ENCODE assay signal across 7 cellular contexts in genomic region chr16:4404247-4404966, GRCh38. TPM values are rescaled to one million over a fixed set of nuclear protein-coding genes. Genes with fewer than 3 reads are reported as not detected.
DNase-seq lines count a peak whose midpoint lies in the region; ATAC-seq, FAIRE-seq and TF ChIP-seq lines count a peak whose summit lies in the region.

No MANE protein-coding gene starts in this region.

- no peaks in the 10 kb centered on the region for H3K9me3 Mint-ChIP-seq in activated T-cell treated with anti-CD3 and anti-CD28 coated beads, Interleukin-2, amount 50 U/mL, for 72 hours
- no peaks in the 10 kb centered on the region for H3K9me3 Mint-ChIP-seq in stimulated activated naive CD8-positive, alpha-beta T cell treated with anti-CD3 and anti-CD28 coated beads, Interleukin-15, amount 100 ng/mL, for 72 hours

- no peak overlapping the region for H3K4me2 ChIP-seq in hepatocyte

- H3K4me1 ChIP-seq in hepatocyte (ENCODE audit: insufficient read depth), result no peaks in the 10 kb centered on the region

- peak; percentile 46 to 48 for ATAC-seq in activated T-cell treated with anti-CD3 and anti-CD28 coated beads, Interleukin-2, amount 50 U/mL, for 72 hours (replicated peaks in 1 of 2)
- peak; percentile 54 for ATAC-seq in stimulated activated naive CD8-positive, alpha-beta T cell treated with anti-CD3 and anti-CD28 coated beads, Interleukin-15, amount 100 ng/mL, for 72 hours
- no peak for ATAC-seq in HG03175 (IDR thresholded peaks at IDR 0.05; ENCODE audit: unreplicated experiment)

- 68% methylated on average over 19 of the region's 20 CpGs for WGBS in hepatocyte (ENCODE audit: low lambda C conversion rate, missing lambda C conversion rate)

- H2AFZ ChIP-seq in hepatocyte, result no peak overlapping the region

- no peak overlapping the region for H3K27ac ChIP-seq in hepatocyte

- H3K4me3 Mint-ChIP-seq in activated T-cell treated with anti-CD3 and anti-CD28 coated beads, Interleukin-2, amount 50 U/mL, for 72 hours, result no peak overlapping the region
- no peak overlapping the region for H3K4me3 Mint-ChIP-seq in stimulated activated naive CD8-positive, alpha-beta T cell treated with anti-CD3 and anti-CD28 coated beads, Interleukin-15, amount 100 ng/mL, for 72 hours

- H3K4me3 ChIP-seq in LNCaP clone FGC (ENCODE audit: low read depth, low read length) (no peak overlapping the region), hepatocyte (no peak overlapping the region)

- H3K27ac Mint-ChIP-seq in activated T-cell treated with anti-CD3 and anti-CD28 coated beads, Interleukin-2, amount 50 U/mL, for 72 hours, result no peak overlapping the region
- H3K27ac Mint-ChIP-seq in stimulated activated naive CD8-positive, alpha-beta T cell treated with anti-CD3 and anti-CD28 coated beads, Interleukin-15, amount 100 ng/mL, for 72 hours, result peak overlapping the region in 1 of 2 donors; percentile 61

- no peaks in the 10 kb centered on the region for H3K27me3 Mint-ChIP-seq in activated T-cell treated with anti-CD3 and anti-CD28 coated beads, Interleukin-2, amount 50 U/mL, for 72 hours (ENCODE audit: low read depth)
- no peaks in the 10 kb centered on the region for H3K27me3 Mint-ChIP-seq in stimulated activated naive CD8-positive, alpha-beta T cell treated with anti-CD3 and anti-CD28 coated beads, Interleukin-15, amount 100 ng/mL, for 72 hours

- no peak for DNase-seq in LNCaP clone FGC (ENCODE audit: low read depth)
- peak; percentile 43 to 47 for DNase-seq in activated T-cell treated with anti-CD3 and anti-CD28 coated beads, Interleukin-2, amount 50 U/mL, for 72 hours
- DNase-seq in hepatocyte (ENCODE audit: low spot score), result peak; percentile 74
- DNase-seq in stimulated activated naive CD8-positive, alpha-beta T cell treated with anti-CD3 and anti-CD28 coated beads, Interleukin-15, amount 100 ng/mL, for 72 hours, result peak; percentile 38 to 41
- no peak for DNase-seq in NCI-H128 (lab: John Stamatoyannopoulos, UW; ENCODE audit: unreplicated experiment)

- H3K36me3 Mint-ChIP-seq in activated T-cell treated with anti-CD3 and anti-CD28 coated beads, Interleukin-2, amount 50 U/mL, for 72 hours (ENCODE audit: insufficient read depth in 2 of 2), result peaks cover 10 to 14% of the 10 kb centered on the region in 2 donors

- no peaks in the 10 kb centered on the region for H3K4me1 Mint-ChIP-seq in activated T-cell treated with anti-CD3 and anti-CD28 coated beads, Interleukin-2, amount 50 U/mL, for 72 hours (ENCODE audit: low read depth)
- H3K4me1 Mint-ChIP-seq in stimulated activated naive CD8-positive, alpha-beta T cell treated with anti-CD3 and anti-CD28 coated beads, Interleukin-15, amount 100 ng/mL, for 72 hours, result peaks cover 29% of the 10 kb centered on the region

- TF ChIP-seq CTCF in LNCaP clone FGC (IDR thresholded peaks at IDR 0.05; ENCODE audit: control insufficient read depth, extremely low read depth, insufficient read depth) (peak; percentile 43), hepatocyte (IDR thresholded peaks at IDR 0.05; ENCODE audit: poor library complexity) (peak; percentile 67)

- no peaks in the 10 kb centered on the region for H3K36me3 ChIP-seq in hepatocyte (replicated peaks; ENCODE audit: insufficient read depth, low read depth)

- no peaks in the 10 kb centered on the region for H4K20me1 ChIP-seq in hepatocyte (ENCODE audit: insufficient read depth, poor library complexity, severe bottlenecking)

- no peaks in the 10 kb centered on the region for H3K79me2 ChIP-seq in hepatocyte

- H3K9me2 ChIP-seq in hepatocyte (replicated peaks; ENCODE audit: insufficient read depth), result no peaks in the 10 kb centered on the region

- no peaks in the 10 kb centered on the region for H3K27me3 ChIP-seq in hepatocyte

- FAIRE-seq in G401.6 (lab: Jason Lieb, UNC), result peak; percentile 13

- no peaks in the 10 kb centered on the region for H3K9me3 ChIP-seq in hepatocyte (ENCODE audit: low read depth)

RNA-seq across cellular contexts. Expression of gene CORO7, which starts 12.0 kb away (rescaled TPM):
- total RNA-seq in activated T-cell treated with anti-CD3 and anti-CD28 coated beads, Interleukin-2, amount 50 U/mL, for 72 hours, result 100 to 1,000 TPM in 1 of 2 donors, 10 to 100 TPM in 1; 88.6 to 105 TPM
- total RNA-seq in hepatocyte, result 13.9 and 18.2 TPM in 2 replicates
- polyA plus RNA-seq in hepatocyte, result 33.3 and 34.4 TPM in 2 replicates

RNA-seq across cellular contexts. Expression of gene DNAJA3, which starts 21.3 kb away (rescaled TPM):
- total RNA-seq in activated T-cell treated with anti-CD3 and anti-CD28 coated beads, Interleukin-2, amount 50 U/mL, for 72 hours, result 10 to 100 TPM; 83.6 to 98.7 TPM
- total RNA-seq in hepatocyte, result 55.3 and 59.2 TPM in 2 replicates
- polyA plus RNA-seq in hepatocyte, result 51.2 and 58.8 TPM in 2 replicates

RNA-seq across cellular contexts. Expression of gene VASN, which starts 32.8 kb away (rescaled TPM):
- not detected for total RNA-seq in activated T-cell treated with anti-CD3 and anti-CD28 coated beads, Interleukin-2, amount 50 U/mL, for 72 hours
- total RNA-seq in hepatocyte, result 10.0 and 12.1 TPM in 2 replicates
- 55.9 and 64.2 TPM in 2 replicates for polyA plus RNA-seq in hepatocyte

RNA-seq across cellular contexts. Expression of gene PAM16, which starts 53.3 kb away (rescaled TPM):
- 10 to 100 TPM; 46.6 to 48.2 TPM for total RNA-seq in activated T-cell treated with anti-CD3 and anti-CD28 coated beads, Interleukin-2, amount 50 U/mL, for 72 hours
- 33.0 and 35.0 TPM in 2 replicates for total RNA-seq in hepatocyte
- polyA plus RNA-seq in hepatocyte, result 57.7 and 70.4 TPM in 2 replicates

Comparison
In these comparisons a context has a peak if more than half of its experiments do, and no peak if none do; other contexts are left out.
1. DNase-seq: peak in activated T-cell treated with anti-CD3 and anti-CD28 coated beads, Interleukin-2, amount 50 U/mL, for 72 hours (2 of 2), hepatocyte (single experiment) and stimulated activated naive CD8-positive, alpha-beta T cell treated with anti-CD3 and anti-CD28 coated beads, Interleukin-15, amount 100 ng/mL, for 72 hours (2 of 2); none in LNCaP clone FGC (single experiment) and NCI-H128 (single experiment).
2. RNA of gene VASN, which starts 32.8 kb away (total RNA-seq): 10.0 to 12.1 TPM in hepatocyte; not detected in activated T-cell treated with anti-CD3 and anti-CD28 coated beads, Interleukin-2, amount 50 U/mL, for 72 hours; every median in the first group is over 10 times any median in the second.